In genomic region chr15:40282144-40282869, GRCh38 we compare ENCODE assay signal across 8 cellular contexts. TPM values are rescaled to one million over a fixed set of nuclear protein-coding genes. Genes with fewer than 3 reads are reported as not detected.
DNase-seq lines count a peak whose midpoint lies in the region; ATAC-seq and TF ChIP-seq lines count a peak whose summit lies in the region.

No MANE protein-coding gene starts in this region.

- no peaks in the 10 kb centered on the region for H3K9me2 ChIP-seq in GM23248 (ENCODE audit: insufficient read depth)

- H3K36me3 ChIP-seq in BE2C, result no peaks in the 10 kb centered on the region
- H3K36me3 ChIP-seq in GM23248 (ENCODE audit: low read depth), result no peaks in the 10 kb centered on the region
- no peaks in the 10 kb centered on the region for H3K36me3 ChIP-seq in Peyer's patch
- H3K36me3 ChIP-seq in gastrocnemius medialis, result no peaks in the 10 kb centered on the region

- DNase-seq in BE2C, result peak; percentile 62
- peak; percentile 48 for DNase-seq in GM23248
- peak; percentile 53 to 78 (median 78) for DNase-seq in Peyer's patch
- peak; percentile 51 for DNase-seq in activated naive CD4-positive, alpha-beta T cell treated with Interleukin-2 at 50 U/mL for 16 hours
- no peak for DNase-seq in left cardiac atrium
- no peak for DNase-seq in gastrocnemius medialis
- DNase-seq in NCI-H524 treated with DMSO at 0.1 percent for 48 hours (lab: John Stamatoyannopoulos, UW), result no peak

- H3K4me2 ChIP-seq in GM23248 (ENCODE audit: unreplicated experiment), result peak overlapping the region; percentile 43

- H3K27ac ChIP-seq in GM23248 (no peak overlapping the region), Peyer's patch (peak overlapping the region in 1 of 4 donors; percentile 46), gastrocnemius medialis (no peak overlapping the region)

- peak overlapping the region; percentile 58 for H3K4me3 ChIP-seq in BE2C (ENCODE audit: low read depth, low read length)
- peak overlapping the region; percentile 58 for H3K4me3 ChIP-seq in GM23248
- peak overlapping the region; percentile 37 to 72 (median 54) for H3K4me3 ChIP-seq in Peyer's patch
- peak overlapping the region; percentile 46 to 52 (median 49) for H3K4me3 ChIP-seq in gastrocnemius medialis

- H3K9ac ChIP-seq in GM23248, result no peak overlapping the region

- H3K27me3 ChIP-seq in BE2C (peaks cover 21% of the 10 kb centered on the region), GM23248 (replicated peaks; ENCODE audit: insufficient read depth) (peaks cover 33% of the 10 kb centered on the region), Peyer's patch (peaks cover 0 to 41% of the 10 kb centered on the region in 2 donors), gastrocnemius medialis (peaks cover 50 to 54% (median 50%) of the 10 kb centered on the region in 3 donors)

- no peaks in the 10 kb centered on the region for H4K20me1 ChIP-seq in GM23248 (ENCODE audit: insufficient read depth)

- H3F3A ChIP-seq in GM23248 (ENCODE audit: insufficient read depth), result peaks cover 14% of the 10 kb centered on the region; the same call in 1 of the 2 replicates

- H3K79me2 ChIP-seq in GM23248 (ENCODE audit: insufficient read depth), result no peaks in the 10 kb centered on the region

- TF ChIP-seq POLR2A in Peyer's patch (IDR thresholded peaks at IDR 0.05), result no peak
- TF ChIP-seq POLR2A in gastrocnemius medialis (IDR thresholded peaks at IDR 0.05), result no peak

- H3K9me3 ChIP-seq in BE2C (no peaks in the 10 kb centered on the region), GM23248 (ENCODE audit: low read depth) (no peaks in the 10 kb centered on the region), Peyer's patch (no peaks in the 10 kb centered on the region), gastrocnemius medialis (no peaks in the 10 kb centered on the region)

- H3K4me1 ChIP-seq in BE2C (peaks cover 2% of the 10 kb centered on the region), GM23248 (ENCODE audit: insufficient read depth) (peaks cover 17% of the 10 kb centered on the region), Peyer's patch (peaks cover 0 to 34% (median 15%) of the 10 kb centered on the region in 4 donors), gastrocnemius medialis (peaks cover 3 to 19% of the 10 kb centered on the region in 2 donors)

- in situ Hi-C loops in GM23248 (cut with MboI), result no loop called here
- in situ Hi-C loops in gastrocnemius medialis (cut with MboI; ENCODE audit: low sequenced_read_pairs in 4 of 4), result loop anchor here in 1 of 4 donors (10.0 kb wide), 1 partner anchor 142 kb away; no protein-coding TSS in a partner anchor

- ATAC-seq in left cardiac atrium (peak; percentile 21 to 27), gastrocnemius medialis (peak in 1 of 2 donors; percentile 44), HG02763 (IDR thresholded peaks at IDR 0.05; ENCODE audit: unreplicated experiment) (no peak)

- 2% methylated on average over 53 to 68 of the region's 93 CpGs for WGBS in GM23248 (ENCODE audit: low coverage in 1 of 2, low lambda C conversion rate in 2 of 2, missing lambda C conversion rate in 2 of 2), 2 experiments

- TF ChIP-seq CTCF in BE2C (IDR thresholded peaks at IDR 0.05; ENCODE audit: low read depth, low read length) (peak; percentile 37), Peyer's patch (IDR thresholded peaks at IDR 0.05) (peak in 4 of 6 experiments; percentile 35 to 57 (median 42)), gastrocnemius medialis (IDR thresholded peaks at IDR 0.05 in 4 of 5, conservative IDR thresholded peaks at IDR 0.05 in 1 of 5) (peak in 3 of 5 experiments; percentile 20 to 36 (median 32))

- H2AFZ ChIP-seq in GM23248, result peak overlapping the region; percentile 72

- intact Hi-C loops in left cardiac atrium (cut with DNase I) (loop anchor here in 1 of 2 donors (5.0 kb wide), 1 partner anchor 140 kb away; no protein-coding TSS in a partner anchor), gastrocnemius medialis (cut with DNase I; ENCODE audit: low total_unique reads) (no loop called here)

RNA-seq across cellular contexts. Expression of gene ANKRD63, which starts 0.6 kb away (rescaled TPM):
- polyA plus RNA-seq in BE2C (2012; ENCODE audit: insufficient read depth, insufficient read length, low read depth), result not detected
- total RNA-seq in GM23248 (2014; rRNA removed; shearing (Covaris generic)), result not detected in 2 replicates
- not detected in 2 replicates for polyA plus RNA-seq in GM23248 (2016; fragmentation: Nextera tagmentation; extraction: Ambion mirVana)
- total RNA-seq in Peyer's patch (not detected), left cardiac atrium (under 1 TPM in 1 of 2 donors, not detected in 1; 0.65 TPM), gastrocnemius medialis (not detected)

RNA-seq across cellular contexts. Expression of gene PLCB2, which starts 25.4 kb away (rescaled TPM):
- polyA plus RNA-seq in BE2C (2012; ENCODE audit: insufficient read depth, insufficient read length, low read depth), result 30.8 TPM
- total RNA-seq in GM23248 (2014; rRNA removed; shearing (Covaris generic)), result 0.54 and 0.76 TPM in 2 replicates
- 1.1 TPM in 2 replicates for polyA plus RNA-seq in GM23248 (2016; fragmentation: Nextera tagmentation; extraction: Ambion mirVana)
- 100 to 1,000 TPM in 1 of 4 donors, 10 to 100 TPM in 3; 12.3 to 101 (median 15.7) TPM for total RNA-seq in Peyer's patch
- total RNA-seq in left cardiac atrium, result 10 to 100 TPM in 1 of 2 donors, 1 to 10 TPM in 1; 8.4 to 13.5 TPM
- 1 to 10 TPM in 2 of 4 donors, under 1 TPM in 1, not detected in 1; 0.72 to 2.0 (median 1.4) TPM for total RNA-seq in gastrocnemius medialis

RNA-seq across cellular contexts. Expression of gene INAFM2, which starts 41.2 kb away (rescaled TPM):
- polyA plus RNA-seq in BE2C (2012; ENCODE audit: insufficient read depth, insufficient read length, low read depth), result 51.0 TPM
- 16.6 and 19.9 TPM in 2 replicates for total RNA-seq in GM23248 (2014; rRNA removed; shearing (Covaris generic))
- polyA plus RNA-seq in GM23248 (2016; fragmentation: Nextera tagmentation; extraction: Ambion mirVana), result 3.9 and 4.5 TPM in 2 replicates
- total RNA-seq in Peyer's patch, result 10 to 100 TPM in 1 of 4 donors, 1 to 10 TPM in 3; 6.2 to 10.7 (median 8.9) TPM
- 10 to 100 TPM; 53.4 to 76.6 TPM for total RNA-seq in left cardiac atrium
- total RNA-seq in gastrocnemius medialis, result 10 to 100 TPM; 17.2 to 28.1 (median 17.7) TPM

RNA-seq across cellular contexts. Expression of gene PAK6, which starts 43.4 kb away (rescaled TPM):
- polyA plus RNA-seq in BE2C (2012; ENCODE audit: insufficient read depth, insufficient read length, low read depth), result 2.4 TPM
- total RNA-seq in GM23248 (2014; rRNA removed; shearing (Covaris generic)), result not detected in 2 replicates
- polyA plus RNA-seq in GM23248 (2016; fragmentation: Nextera tagmentation; extraction: Ambion mirVana), result not detected in 2 replicates
- 1 to 10 TPM in 2 of 4 donors, not detected in 2; 3.3 to 4.7 TPM for total RNA-seq in Peyer's patch
- total RNA-seq in left cardiac atrium, result 10 to 100 TPM in 1 of 2 donors, 1 to 10 TPM in 1; 6.8 to 10.1 TPM
- 1 to 10 TPM in 3 of 4 donors, not detected in 1; 1.4 to 2.2 (median 1.5) TPM for total RNA-seq in gastrocnemius medialis

RNA-seq across cellular contexts. Expression of gene CCDC9B, which starts 58.4 kb away (rescaled TPM):
- polyA plus RNA-seq in BE2C (2012; ENCODE audit: insufficient read depth, insufficient read length, low read depth), result 6.5 TPM
- total RNA-seq in GM23248 (2014; rRNA removed; shearing (Covaris generic)), result 16.9 and 19.6 TPM in 2 replicates
- polyA plus RNA-seq in GM23248 (2016; fragmentation: Nextera tagmentation; extraction: Ambion mirVana), result 28.8 and 33.1 TPM in 2 replicates
- total RNA-seq in Peyer's patch (10 to 100 TPM; 14.4 to 55.6 (median 37.7) TPM), left cardiac atrium (10 to 100 TPM; 72.1 to 83.8 TPM), gastrocnemius medialis (10 to 100 TPM; 14.4 to 55.1 (median 20.5) TPM)

Comparison
In these comparisons a context has a peak if more than half of its experiments do, and no peak if none do; other contexts are left out.
1. DNase-seq: peak in BE2C (single experiment), GM23248 (single experiment), Peyer's patch (3 of 3) and activated naive CD4-positive, alpha-beta T cell treated with Interleukin-2 at 50 U/mL for 16 hours (single experiment); none in left cardiac atrium (single experiment), gastrocnemius medialis (0 of 2) and NCI-H524 treated with DMSO at 0.1 percent for 48 hours (single experiment).
2. Peak in every context shown above with its lines, with median percentiles within 50 percentile points of each other: H3K4me3 ChIP-seq and CTCF ChIP-seq.